In the genomic region with DNA sequence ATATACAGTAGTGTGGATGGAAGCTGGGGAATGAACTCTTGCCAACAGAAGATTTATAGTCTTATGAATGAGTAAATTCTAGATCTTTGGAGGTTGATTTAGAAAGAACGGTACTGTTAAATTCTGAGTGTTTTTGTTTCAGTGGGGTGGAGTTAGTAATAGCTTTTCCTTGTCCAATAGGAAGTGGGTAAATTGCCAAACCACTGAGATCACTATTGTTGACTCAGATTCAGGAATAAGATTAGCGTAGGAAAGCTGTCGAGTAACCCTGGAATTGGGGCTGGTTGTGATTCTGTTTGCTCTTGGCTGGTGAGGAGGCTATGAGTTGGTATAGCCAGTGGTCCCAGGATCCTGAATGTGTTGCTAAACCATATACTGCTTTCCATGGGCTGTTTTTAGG, we compare ENCODE assay signal across 11 cellular contexts.
DNase-seq lines count a peak whose midpoint lies in the region; ATAC-seq and TF ChIP-seq lines count a peak whose summit lies in the region.
"Had no signal": no experiment of that assay in that cellular context is flagged by ENCODE, and none has a peak within 500 bp of the region (broad histone marks: within the 10 kb centered on the region; RNA-seq: fewer than 3 reads in every experiment).

No MANE protein-coding gene starts in this region.

- peak overlapping the region; percentile 3; the same call in 1 of the 2 replicates for H3K27ac ChIP-seq in VCaP
- H3K27ac ChIP-seq in foreskin keratinocyte, result peak overlapping the region; percentile 14

- no peaks in the 10 kb centered on the region for H3K27me3 Mint-ChIP-seq in Calu3 (ENCODE audit: unreplicated experiment)
- peaks cover 3% of the 10 kb centered on the region for H3K27me3 Mint-ChIP-seq in nephron progenitor cell (ENCODE audit: low read depth, poor library complexity)
- H3K27me3 Mint-ChIP-seq: memory B cell had no signal

- peaks cover 55% of the 10 kb centered on the region for H3K4me1 Mint-ChIP-seq in Calu3 (ENCODE audit: low read depth, unreplicated experiment)
- peaks cover 12% of the 10 kb centered on the region for H3K4me1 Mint-ChIP-seq in nephron progenitor cell

- CTCF ChIA-PET in Calu3 (lab: Charles Lee), result interaction anchor here (1.1 to 1.6 kb wide), 3 partner anchors 10 to 213 kb away, joined by 3 to 6 read pairs (median 5); no protein-coding TSS in a partner anchor

- peak; percentile 12 for DNase-seq in Calu3
- peak; percentile 42 to 71 for DNase-seq in foreskin keratinocyte
- DNase-seq in renal cortical epithelial cell (ENCODE audit: low read depth), result peak; percentile 25
- DNase-seq in hypothalamus (lab: John Stamatoyannopoulos, UW), result no peak
- no peak for DNase-seq in nephron progenitor cell
- DNase-seq in MV-4-11 (lab: John Stamatoyannopoulos, UW), result no peak
- DNase-seq: caudate nucleus, NCI-H748 treated with DMSO at 0.1 percent for 48 hours had no signal

- H3K4me3 Mint-ChIP-seq in Calu3 (ENCODE audit: low read depth, unreplicated experiment) (no peak overlapping the region), nephron progenitor cell (no peak overlapping the region)
- H3K4me3 Mint-ChIP-seq: memory B cell had no signal

- H3K9me3 Mint-ChIP-seq in Calu3 (ENCODE audit: low read depth, unreplicated experiment), result no peaks in the 10 kb centered on the region
- H3K9me3 Mint-ChIP-seq in nephron progenitor cell, result no peaks in the 10 kb centered on the region
- H3K9me3 Mint-ChIP-seq: memory B cell had no signal

- ATAC-seq in foreskin keratinocyte (peak; percentile 78), HG02588 (IDR thresholded peaks at IDR 0.05; ENCODE audit: unreplicated experiment) (no peak)

- no peaks in the 10 kb centered on the region for H3K27me3 ChIP-seq in foreskin keratinocyte

- H3K4me1 ChIP-seq in foreskin keratinocyte, result peaks cover 13% of the 10 kb centered on the region

- H3K36me3 Mint-ChIP-seq in Calu3 (ENCODE audit: insufficient read depth, unreplicated experiment) (peaks cover 30% of the 10 kb centered on the region), nephron progenitor cell (ENCODE audit: low read depth) (no peaks in the 10 kb centered on the region)

- BruUV-seq in Calu3 (replicated peaks; lab: Mats Ljungman, UMichigan), result no TSS peak

- H3K27ac Mint-ChIP-seq in Calu3 (ENCODE audit: unreplicated experiment) (peak overlapping the region; percentile 13), nephron progenitor cell (no peak overlapping the region)
- H3K27ac Mint-ChIP-seq: memory B cell had no signal

- intact Hi-C loops in Calu3 (cut with micrococcal nuclease; ENCODE audit: unreplicated experiment), result no loop called here

- TF ChIP-seq CTCF in Calu3 (IDR thresholded peaks at IDR 0.05; ENCODE audit: unreplicated experiment) (no peak), VCaP (conservative IDR thresholded peaks at IDR 0.05) (no peak), foreskin keratinocyte (conservative IDR thresholded peaks at IDR 0.05) (no peak), nephron progenitor cell (IDR thresholded peaks at IDR 0.05) (no peak)

Comparison
In these comparisons a context has a peak if more than half of its experiments do, and no peak if none do; other contexts are left out.
1. DNase-seq: peak in Calu3 (single experiment), foreskin keratinocyte (2 of 2) and renal cortical epithelial cell (single experiment); none in hypothalamus (0 of 51), nephron progenitor cell (single experiment) and MV-4-11 (single experiment).